ENCODE assay signal across 8 cellular contexts in genomic region chr7:77697535-77697831, GRCh38. TPM values are rescaled to one million over a fixed set of nuclear protein-coding genes. Genes with fewer than 3 reads are reported as not detected.
DNase-seq lines count a peak whose midpoint lies in the region; ATAC-seq, FAIRE-seq and TF ChIP-seq lines count a peak whose summit lies in the region.

No MANE protein-coding gene starts in this region.

- peaks cover 68% of the 10 kb centered on the region for H3K79me2 ChIP-seq in Loucy (ENCODE audit: insufficient read depth, low read length)
- peaks cover 75% of the 10 kb centered on the region for H3K79me2 ChIP-seq in GM12878 (ENCODE audit: control insufficient read depth, insufficient read depth, low read length)

- CTCF ChIA-PET in CD8-positive, alpha-beta memory T cell (lab: Charles Lee): interaction anchor here (0.8 to 3.1 kb wide), 7 partner anchors 10 to 62 kb away, joined by 3 to 15 read pairs (median 4); no protein-coding TSS in a partner anchor
- CTCF ChIA-PET in GM12878 (lab: Yijun Ruan, JAX): interaction anchor here (0.7 to 4.4 kb wide), 12 partner anchors 11 to 206 kb away, joined by 3 to 29 read pairs (median 4); partner anchors contain the start of genes PHTF2 and TMEM60

- peak overlapping the region; percentile 99 for H3K4me3 ChIP-seq in CD8-positive, alpha-beta memory T cell (ENCODE audit: low read length)
- H3K4me3 ChIP-seq in Loucy (ENCODE audit: low read length, poor library complexity, severe bottlenecking): peak overlapping the region; percentile 95
- peak overlapping the region; percentile 99 for H3K4me3 ChIP-seq in GM12878
- peak overlapping the region; percentile 86 to 97 for H3K4me3 ChIP-seq in kidney (ENCODE audit: low read length in 2 of 2)
- peak overlapping the region; percentile 76 for H3K4me3 ChIP-seq in suprapubic skin

- POLR2A ChIA-PET in CD8-positive, alpha-beta memory T cell (lab: Charles Lee): interaction anchor here (0.9 kb wide), 1 partner anchor 106 kb away, joined by 3 read pairs; no protein-coding TSS in a partner anchor
- POLR2A ChIA-PET in GM12878 (lab: Charles Lee): interaction anchor here (1.0 to 3.3 kb wide), 3 partner anchors 10 to 169 kb away, joined by 3 to 12 read pairs (median 5); partner anchors contain the start of genes PHTF2 and TMEM60

- FAIRE-seq in GM12878 (lab: Jason Lieb, UNC): no peak
- FAIRE-seq in kidney (lab: Jason Lieb, UNC): no peak

- H3K36me3 Mint-ChIP-seq in CD8-positive, alpha-beta memory T cell: peaks cover 0 to 30% (median 7%) of the 10 kb centered on the region in 3 donors

- H3K4me2 ChIP-seq in Loucy (ENCODE audit: low read depth, low read length, poor library complexity, severe bottlenecking) (peak overlapping the region; percentile 94), GM12878 (ENCODE audit: control insufficient read depth, insufficient read depth) (peak overlapping the region; percentile 68)

- H3F3A ChIP-seq in Loucy (ENCODE audit: low read depth): no peaks in the 10 kb centered on the region

- 4% methylated on average over 10 of the region's 10 CpGs for WGBS in GM12878 (ENCODE audit: insufficient coverage, insufficient replicate concordance, low lambda C conversion rate, missing lambda C conversion rate)
- WGBS in suprapubic skin: under 1% methylated on average over 10 of the region's 10 CpGs

- no peak for TF ChIP-seq RAD21 in GM12878 (IDR thresholded peaks at IDR 0.05; ENCODE audit: insufficient read depth, low read depth, low read length)

- intact Hi-C loops in GM12878 (cut with micrococcal nuclease; ENCODE audit: unreplicated experiment) (loop anchor here (2.0 kb wide), 2 partner anchors 61 to 101 kb away; partner anchors contain the start of genes PHTF2 and TMEM60), kidney (cut with DNase I) (no loop called here)

- H3K27me3 ChIP-seq in CD8-positive, alpha-beta memory T cell (ENCODE audit: insufficient read depth, low read length, poor library complexity, severe bottlenecking): no peaks in the 10 kb centered on the region
- H3K27me3 ChIP-seq in Loucy (ENCODE audit: insufficient read depth, low read length, poor library complexity, severe bottlenecking): no peaks in the 10 kb centered on the region
- no peaks in the 10 kb centered on the region for H3K27me3 ChIP-seq in GM12878 (replicated peaks in 1 of 2; ENCODE audit: control insufficient read depth in 2 of 2, insufficient read depth in 2 of 2, low read length in 1 of 2)
- H3K27me3 ChIP-seq in suprapubic skin: no peaks in the 10 kb centered on the region

- no peak for TF ChIP-seq EP300 in GM12878 (IDR thresholded peaks at IDR 0.05; ENCODE audit: borderline replicate concordance in 1 of 2, control insufficient read depth in 1 of 2, low read depth in 2 of 2, low read length in 2 of 2)
- TF ChIP-seq EP300 in suprapubic skin (IDR thresholded peaks at IDR 0.05): no peak

- peak overlapping the region; percentile 90; the same call in 1 of the 2 replicates for H2AFZ ChIP-seq in Loucy (ENCODE audit: low read length)
- H2AFZ ChIP-seq in GM12878 (ENCODE audit: control insufficient read depth, low read depth, low read length): peak overlapping the region; percentile 55

- peak overlapping the region; percentile 92 for H3K27ac ChIP-seq in CD8-positive, alpha-beta memory T cell (ENCODE audit: low read depth, low read length)
- H3K27ac ChIP-seq in GM12878 (ENCODE audit: control insufficient read depth, insufficient read depth) (peak overlapping the region; percentile 95), kidney (ENCODE audit: low read depth in 2 of 2, low read length in 2 of 2) (peak overlapping the region; percentile 92 to 99), suprapubic skin (peak overlapping the region; percentile 94)

- no peaks in the 10 kb centered on the region for H3K9me3 ChIP-seq in CD8-positive, alpha-beta memory T cell (ENCODE audit: low read length)
- H3K9me3 ChIP-seq in Loucy (ENCODE audit: insufficient read depth, low read depth, low read length) (no peaks in the 10 kb centered on the region), GM12878 (replicated peaks; ENCODE audit: control insufficient read depth, insufficient read depth, low read length) (no peaks in the 10 kb centered on the region), kidney (ENCODE audit: control insufficient read depth in 1 of 2, low read length in 2 of 2) (no peaks in the 10 kb centered on the region), suprapubic skin (no peaks in the 10 kb centered on the region)

- ATAC-seq in GM12878: 0 out of 3 replicates have a peak, but pooled peaks have one; percentile 6
- ATAC-seq in HG02623 (IDR thresholded peaks at IDR 0.05; ENCODE audit: unreplicated experiment): no peak

- DNase-seq in CD8-positive, alpha-beta memory T cell: peak in 1 of 5 donors; percentile 25
- no peak for DNase-seq in GM12878 (ENCODE audit: low read depth, low spot score)
- no peak for DNase-seq in kidney
- no peak for DNase-seq in suprapubic skin (ENCODE audit: low spot score in 2 of 2)
- no peak for DNase-seq in H4 (ENCODE audit: low spot score)
- no peak for DNase-seq in cerebellar nuclear complex (lab: John Stamatoyannopoulos, UW)

- SMC1A ChIA-PET in GM12878 (lab: Charles Lee; ENCODE audit: uncharacterized antibody, unreplicated experiment): interaction anchor here (0.8 to 3.7 kb wide), 17 partner anchors 10 to 215 kb away, joined by 3 to 19 read pairs (median 4); no protein-coding TSS in a partner anchor

- BruUV-seq in GM12878 (replicated peaks; lab: Mats Ljungman, UMichigan): TSS peak; percentile 53

- no peaks in the 10 kb centered on the region for H3K36me3 ChIP-seq in CD8-positive, alpha-beta memory T cell (ENCODE audit: insufficient read depth, low read length)
- H3K36me3 ChIP-seq in Loucy (ENCODE audit: insufficient read depth, low read length) (no peaks in the 10 kb centered on the region), GM12878 (ENCODE audit: control insufficient read depth in 2 of 2, insufficient read depth in 2 of 2, low read length in 1 of 2) (0 out of 4 replicates have a peak, but pooled peaks cover 0 to 3% of the 10 kb centered on the region in 2 experiments), kidney (ENCODE audit: control insufficient read depth in 1 of 2, insufficient read depth in 2 of 2, low read length in 2 of 2) (no peaks in the 10 kb centered on the region), suprapubic skin (no peaks in the 10 kb centered on the region)

- H3K9me2 ChIP-seq in Loucy (replicated peaks; ENCODE audit: low read depth, low read length): no peaks in the 10 kb centered on the region

- H3K9ac ChIP-seq in Loucy (ENCODE audit: low read depth, low read length, poor library complexity, severe bottlenecking) (peak overlapping the region; percentile 90), GM12878 (ENCODE audit: control insufficient read depth, insufficient read depth, low read length) (peak overlapping the region; percentile 97), kidney (ENCODE audit: low read length in 2 of 2) (peak overlapping the region; percentile 90 to 94)

- H4K20me1 ChIP-seq in Loucy (ENCODE audit: insufficient read depth, low read length, poor library complexity, severe bottlenecking): peaks cover 53% of the 10 kb centered on the region
- H4K20me1 ChIP-seq in GM12878 (ENCODE audit: control insufficient read depth, insufficient read depth): peaks cover under 1% of the 10 kb centered on the region; the same call in 1 of the 2 replicates

- TF ChIP-seq POLR2A in GM12878 (IDR thresholded peaks at IDR 0.05; ENCODE audit: low read depth, low read length): no peak
- TF ChIP-seq POLR2A in suprapubic skin (IDR thresholded peaks at IDR 0.05): no peak

- H3K27ac Mint-ChIP-seq in CD8-positive, alpha-beta memory T cell: peak overlapping the region; percentile 74 to 97 (median 96)

- TF ChIP-seq CTCF in Loucy (conservative IDR thresholded peaks at IDR 0.05; ENCODE audit: low read length) (no peak), GM12878 (IDR thresholded peaks at IDR 0.05 in 2 of 3, conservative IDR thresholded peaks at IDR 0.05 in 1 of 3; ENCODE audit: control insufficient read depth in 2 of 3, extremely low read depth in 1 of 3, insufficient read depth in 1 of 3, low read depth in 3 of 3, low read length in 3 of 3) (no peak), kidney (IDR thresholded peaks at IDR 0.05; ENCODE audit: borderline replicate concordance, extremely low read depth, insufficient read depth) (no peak), suprapubic skin (IDR thresholded peaks at IDR 0.05) (no peak)

- peaks cover 30% of the 10 kb centered on the region for H3K4me1 ChIP-seq in CD8-positive, alpha-beta memory T cell (ENCODE audit: insufficient read depth, low read length)
- H3K4me1 ChIP-seq in Loucy (ENCODE audit: insufficient read depth, low read length, poor library complexity, severe bottlenecking) (peaks cover 41% of the 10 kb centered on the region), GM12878 (ENCODE audit: control insufficient read depth, insufficient read depth, low read length) (peaks cover 3% of the 10 kb centered on the region), kidney (ENCODE audit: control insufficient read depth in 1 of 2, insufficient read depth in 1 of 2, low read depth in 1 of 2, low read length in 2 of 2) (peaks cover 10 to 12% of the 10 kb centered on the region in 2 donors), suprapubic skin (peaks cover 53% of the 10 kb centered on the region)

- no peaks in the 10 kb centered on the region for H3K9me3 Mint-ChIP-seq in CD8-positive, alpha-beta memory T cell

- in situ Hi-C loops in GM12878 (cut with MboI): no loop called here

- RAD21 ChIA-PET in GM12878 (lab: Charles Lee; ENCODE audit: unreplicated experiment): interaction anchor here (0.7 to 2.8 kb wide), 8 partner anchors 10 to 320 kb away, joined by 3 to 11 read pairs (median 4); partner anchors contain the start of genes PHTF2 and TMEM60

- H3K27me3 Mint-ChIP-seq in CD8-positive, alpha-beta memory T cell: no peaks in the 10 kb centered on the region

- H3K4me1 Mint-ChIP-seq in CD8-positive, alpha-beta memory T cell: peaks cover 52 to 73% (median 69%) of the 10 kb centered on the region in 3 donors

- H3K4me3 Mint-ChIP-seq in CD8-positive, alpha-beta memory T cell: peak overlapping the region; percentile 96 to 99 (median 98)

RNA-seq across cellular contexts. Expression of gene RSBN1L, which starts 1.2 kb away (rescaled TPM):
- total RNA-seq in CD8-positive, alpha-beta memory T cell: 10 to 100 TPM; 23.4 to 24.5 TPM
- polyA plus RNA-seq in CD8-positive, alpha-beta memory T cell: 9.6 TPM
- total RNA-seq in GM12878 (2013; cell fraction: nucleolus; rRNA removed): 24.9 and 25.6 TPM in 2 replicates
- total RNA-seq in GM12878 (2014; rRNA removed) (11.4 and 14.3 TPM in 2 replicates), GM12878 (2014; rRNA removed; fragmentation: Illumina TruSeq; extraction: Trizol) (23.7 and 24.8 TPM in 2 replicates), GM12878 (2021) (14.7 and 15.9 TPM in 2 replicates), kidney (18.0 TPM), suprapubic skin (10 to 100 TPM; 17.1 to 19.7 (median 18.3) TPM)
- polyA plus RNA-seq in GM12878 (2011; ENCODE audit: low read depth): 5.2 TPM
- polyA plus RNA-seq in GM12878 (2011; rRNA removed) (17.6 and 21.3 TPM in 2 replicates), GM12878 (2014; fragmentation: Illumina TruSeq; extraction: Trizol) (21.5 and 24.9 TPM in 2 replicates), GM12878 (2014; fragmentation: Nextera tagmentation; extraction: Ambion mirVana) (1 to 10 TPM; 4.6 to 6.9 TPM), GM12878 (2014; rRNA removed) (9.2 and 10.0 TPM in 2 replicates), GM12878 (2016; fragmentation: Nextera tagmentation; extraction: Ambion mirVana) (1 to 10 TPM; 4.5 to 5.2 TPM), kidney (ENCODE audit: insufficient read depth, low read depth, low replicate concordance) (7.3 TPM)
- 4.6 and 7.6 TPM in 2 replicates for polyA plus RNA-seq in GM12878 (2011; cell fraction: cytosol; rRNA removed)
- 8.6 TPM in 2 replicates for polyA plus RNA-seq in GM12878 (2011; cell fraction: nucleus; rRNA removed)
- polyA plus RNA-seq in GM12878 (2012): 9.4 and 12.3 TPM in 2 replicates
- polyA minus RNA-seq in GM12878 (2011; rRNA and poly(A)+ RNA removed): 20.5 and 30.3 TPM in 2 replicates
- polyA minus RNA-seq in GM12878 (2011; cell fraction: cytosol; rRNA and poly(A)+ RNA removed): 6.9 and 13.3 TPM in 2 replicates
- polyA minus RNA-seq in GM12878 (2011; cell fraction: nucleus; rRNA and poly(A)+ RNA removed): 5.8 and 11.3 TPM in 2 replicates
- 9.9 and 25.6 TPM in 2 replicates for total RNA-seq in H4 (2014; rRNA removed; shearing (Covaris generic))
